In genomic region chrX:72037601-72038000, GRCh38 we compare ENCODE assay signal across 13 cellular contexts.
A peak's percentile ranks its signal among the peaks of the same experiment; 100 is the strongest.
DNase-seq lines count a peak whose midpoint lies in the region; ATAC-seq and TF ChIP-seq lines count a peak whose summit lies in the region.
"Had no signal": no experiment of that assay in that cellular context is flagged by ENCODE, and none has a peak within 500 bp of the region (broad histone marks: within the 10 kb centered on the region; RNA-seq: fewer than 3 reads in every experiment).

No MANE protein-coding gene starts in this region.

- no peaks in the 10 kb centered on the region for H3K9me3 ChIP-seq in colonic mucosa
- H3K9me3 ChIP-seq in neutrophil: no peaks in the 10 kb centered on the region
- H3K9me3 ChIP-seq in vagina: no peaks in the 10 kb centered on the region
- H3K9me3 ChIP-seq: BLaER1 treated with 17β-estradiol and CSF1 and Interleukin-3, amounts not matched to agents 10 nM and 100 nM had no signal

- no peaks in the 10 kb centered on the region for H3K36me3 ChIP-seq in colonic mucosa
- H3K36me3 ChIP-seq in neutrophil: no peaks in the 10 kb centered on the region
- H3K36me3 ChIP-seq in vagina: no peaks in the 10 kb centered on the region
- H3K36me3 ChIP-seq: BLaER1 treated with 17β-estradiol and CSF1 and Interleukin-3, amounts not matched to agents 10 nM and 100 nM had no signal

- H3K4me1 ChIP-seq in colonic mucosa (no peaks in the 10 kb centered on the region), neutrophil (ENCODE audit: control insufficient read depth in 1 of 2, insufficient read depth in 1 of 2, low read depth in 1 of 2, low read length in 1 of 2) (peaks cover 20 to 27% of the 10 kb centered on the region in 2 experiments), vagina (peaks cover 12% of the 10 kb centered on the region)

- DNase-seq in colonic mucosa: peak; percentile 4
- peak; percentile 23 for DNase-seq in islet precursor cell
- DNase-seq in vagina (ENCODE audit: extremely low spot score in 2 of 2): peak; percentile 56 to 84
- no peak for DNase-seq in omental fat pad (ENCODE audit: low spot score)
- DNase-seq in Right ventricle myocardium superior: no peak
- DNase-seq: Calu3, DMS79 treated with DMSO at 0.1 percent for 48 hours, HCEC 1CT had no signal

- H3K9ac ChIP-seq in colonic mucosa (ENCODE audit: low read depth in 2 of 2, low read length in 2 of 2): no peak overlapping the region
- H3K9ac ChIP-seq: BLaER1 treated with 17β-estradiol and CSF1 and Interleukin-3, amounts not matched to agents 10 nM and 100 nM had no signal

- intact Hi-C loops in colonic mucosa (cut with DNase I) (no loop called here), vagina (cut with DNase I) (no loop called here), Right ventricle myocardium superior (cut with DNase I) (no loop called here)

- H3K27me3 ChIP-seq in colonic mucosa: no peaks in the 10 kb centered on the region
- no peaks in the 10 kb centered on the region for H3K27me3 ChIP-seq in neutrophil
- H3K27me3 ChIP-seq in vagina: no peaks in the 10 kb centered on the region

- H3K4me3 ChIP-seq in colonic mucosa: no peak overlapping the region
- H3K4me3 ChIP-seq in neutrophil (ENCODE audit: low read depth in 1 of 2, low read length in 1 of 2): no peak overlapping the region
- H3K4me3 ChIP-seq in vagina: no peak overlapping the region
- H3K4me3 ChIP-seq: BLaER1 treated with 17β-estradiol and CSF1 and Interleukin-3, amounts not matched to agents 10 nM and 100 nM; GM23338 had no signal

- H3K27ac ChIP-seq in colonic mucosa: no peak overlapping the region
- H3K27ac ChIP-seq in neutrophil: peak overlapping the region; percentile 51
- no peak overlapping the region for H3K27ac ChIP-seq in vagina
- H3K27ac ChIP-seq: BLaER1 treated with 17β-estradiol and CSF1 and Interleukin-3, amounts not matched to agents 10 nM and 100 nM had no signal

- TF ChIP-seq CTCF in colonic mucosa (IDR thresholded peaks at IDR 0.05) (no peak), neutrophil (IDR thresholded peaks at IDR 0.05) (no peak), vagina (IDR thresholded peaks at IDR 0.05) (no peak), omental fat pad (IDR thresholded peaks at IDR 0.05) (no peak)

- ATAC-seq in omental fat pad (ENCODE audit: low FRiP score) (no peak), Right ventricle myocardium superior (ENCODE audit: poor library complexity) (no peak), HG02588 (IDR thresholded peaks at IDR 0.05; ENCODE audit: unreplicated experiment) (no peak)
- ATAC-seq: CD8-positive, alpha-beta T cell; GM23338 had no signal

- no peak for TF ChIP-seq POLR2A in vagina (IDR thresholded peaks at IDR 0.05)

Comparison
In these comparisons a context has a peak if more than half of its experiments do, and no peak if none do; other contexts are left out.
1. DNase-seq: peak in colonic mucosa (single experiment), islet precursor cell (single experiment) and vagina (2 of 2); none in omental fat pad (single experiment) and Right ventricle myocardium superior (single experiment).